Comparison of ENCODE assay signal across 10 cellular contexts in genomic region chr12:12899530-12900380, GRCh38. TPM values are rescaled to one million over a fixed set of nuclear protein-coding genes. Genes with fewer than 3 reads are reported as not detected.
DNase-seq lines count a peak whose midpoint lies in the region; ATAC-seq, FAIRE-seq and TF ChIP-seq lines count a peak whose summit lies in the region.
"Had no signal": no experiment of that assay in that cellular context is flagged by ENCODE, and none has a peak within 500 bp of the region (broad histone marks: within the 10 kb centered on the region; RNA-seq: fewer than 3 reads in every experiment).

No MANE protein-coding gene starts in this region.

- peaks cover 16% of the 10 kb centered on the region for H3K27me3 Mint-ChIP-seq in activated CD4-positive, alpha-beta T cell treated with anti-CD3 and anti-CD28 coated beads for 36 hours
- H3K27me3 Mint-ChIP-seq in activated naive CD8-positive, alpha-beta T cell, result peaks cover 11% of the 10 kb centered on the region

- H3K36me3 ChIP-seq in HepG2 (replicated peaks in 1 of 2; ENCODE audit: control insufficient read depth in 1 of 2, insufficient read depth in 2 of 2, low read length in 2 of 2), result no peaks in the 10 kb centered on the region
- H3K36me3 ChIP-seq in upper lobe of left lung, result no peaks in the 10 kb centered on the region
- peaks cover 0 to 4% of the 10 kb centered on the region in 2 donors for H3K36me3 ChIP-seq in small intestine (ENCODE audit: control insufficient read depth in 2 of 2, insufficient read depth in 2 of 2, low read length in 2 of 2)
- H3K36me3 ChIP-seq: BLaER1 treated with 17β-estradiol and CSF1 and Interleukin-3, amounts not matched to agents 10 nM and 100 nM had no signal

- DNase-seq in activated CD4-positive, alpha-beta T cell treated with anti-CD3 and anti-CD28 coated beads for 36 hours, result peak; percentile 87
- DNase-seq in activated CD4-positive, alpha-beta T cell treated with anti-CD3 and anti-CD28 coated beads for 4 hours, result no peak
- DNase-seq in HepG2 (ENCODE audit: low spot score) (no peak), upper lobe of left lung (no peak), small intestine (no peak), NCI-H2196 (lab: John Stamatoyannopoulos, UW; ENCODE audit: unreplicated experiment) (no peak)

- H3K9me3 ChIP-seq in HepG2 (ENCODE audit: low read length), result no peaks in the 10 kb centered on the region
- no peaks in the 10 kb centered on the region for H3K9me3 ChIP-seq in upper lobe of left lung
- no peaks in the 10 kb centered on the region for H3K9me3 ChIP-seq in small intestine (ENCODE audit: control insufficient read depth, low read depth)
- H3K9me3 ChIP-seq: BLaER1 treated with 17β-estradiol and CSF1 and Interleukin-3, amounts not matched to agents 10 nM and 100 nM had no signal

- peak overlapping the region; percentile 88 for H3K27ac Mint-ChIP-seq in activated CD4-positive, alpha-beta T cell treated with anti-CD3 and anti-CD28 coated beads for 36 hours
- peak overlapping the region; percentile 70 for H3K27ac Mint-ChIP-seq in activated naive CD8-positive, alpha-beta T cell

- no peak for TF ChIP-seq POLR2A in HepG2 (IDR thresholded peaks at IDR 0.05; ENCODE audit: insufficient read depth in 1 of 2, low read depth in 2 of 2, low read length in 2 of 2)
- no peak for TF ChIP-seq POLR2A in upper lobe of left lung (IDR thresholded peaks at IDR 0.05)

- H3K9ac ChIP-seq in HepG2 (ENCODE audit: insufficient read depth, low read depth, low read length), result no peak overlapping the region
- H3K9ac ChIP-seq: BLaER1 treated with 17β-estradiol and CSF1 and Interleukin-3, amounts not matched to agents 10 nM and 100 nM had no signal

- H3K27me3 ChIP-seq in HepG2 (ENCODE audit: control insufficient read depth in 1 of 2, insufficient read depth in 2 of 2, low read length in 2 of 2), result peaks cover 2 to 14% of the 10 kb centered on the region in 2 experiments; a peak in 4 of 5 replicates
- H3K27me3 ChIP-seq in upper lobe of left lung, result no peaks in the 10 kb centered on the region
- no peaks in the 10 kb centered on the region for H3K27me3 ChIP-seq in small intestine (ENCODE audit: control insufficient read depth in 2 of 2, insufficient read depth in 2 of 2, low read length in 2 of 2)
- H3K27me3 ChIP-seq: BLaER1 treated with 17β-estradiol and CSF1 and Interleukin-3, amounts not matched to agents 10 nM and 100 nM had no signal

- in situ Hi-C loops in HepG2 (cut with HindIII; ENCODE audit: extremely low pct_ligation_motif_present, low pct_unique_long_range_greater_than_20kb), result no loop called here

- 22% methylated on average over 10 of the region's 10 CpGs for WGBS in HepG2 (ENCODE audit: low lambda C conversion rate)
- 75 to 79% methylated on average over 10 of the region's 10 CpGs for WGBS in upper lobe of left lung, 2 donors
- WGBS in small intestine, 3 donors, result 71 to 84% (median 73%) methylated on average over 10 of the region's 10 CpGs

- peak; percentile 87 for ATAC-seq in activated CD4-positive, alpha-beta T cell treated with anti-CD3 and anti-CD28 coated beads for 36 hours
- ATAC-seq in HG03103 (IDR thresholded peaks at IDR 0.05; ENCODE audit: low read depth, unreplicated experiment) (peak; percentile 84), HepG2 (no peak; the same call in 2 of the 3 replicates), upper lobe of left lung (ENCODE audit: low FRiP score in 2 of 2) (peak in 1 of 2 donors; percentile 37)

- no peaks in the 10 kb centered on the region for H3K79me2 ChIP-seq in HepG2 (ENCODE audit: insufficient read depth, low read length)

- H3K4me3 ChIP-seq in HepG2 (replicated peaks in 1 of 3; ENCODE audit: insufficient read depth in 1 of 3, low read depth in 2 of 3, low read length in 3 of 3) (no peak overlapping the region), upper lobe of left lung (peak overlapping the region in 1 of 4 donors; percentile 49), small intestine (ENCODE audit: low read depth in 1 of 2, low read length in 2 of 2) (no peak overlapping the region)
- H3K4me3 ChIP-seq: BLaER1 treated with 17β-estradiol and CSF1 and Interleukin-3, amounts not matched to agents 10 nM and 100 nM had no signal

- H3K9me3 Mint-ChIP-seq in activated CD4-positive, alpha-beta T cell treated with anti-CD3 and anti-CD28 coated beads for 36 hours (ENCODE audit: low read depth), result no peaks in the 10 kb centered on the region
- H3K9me3 Mint-ChIP-seq in activated naive CD8-positive, alpha-beta T cell (ENCODE audit: low read depth), result no peaks in the 10 kb centered on the region

- H3K4me1 Mint-ChIP-seq in activated CD4-positive, alpha-beta T cell treated with anti-CD3 and anti-CD28 coated beads for 36 hours, result peaks cover 39% of the 10 kb centered on the region
- H3K4me1 Mint-ChIP-seq in activated naive CD8-positive, alpha-beta T cell (ENCODE audit: low read depth), result peaks cover 8% of the 10 kb centered on the region

- TF ChIP-seq EP300 in HepG2 (IDR thresholded peaks at IDR 0.05; ENCODE audit: low read depth in 2 of 2, low read length in 2 of 2) (no peak), HepG2 (CRISPR knock-in tag; IDR thresholded peaks at IDR 0.05; ENCODE audit: borderline replicate concordance) (no peak), upper lobe of left lung (IDR thresholded peaks at IDR 0.05) (peak in 1 of 4 donors; percentile 20)

- H3K36me3 Mint-ChIP-seq in activated CD4-positive, alpha-beta T cell treated with anti-CD3 and anti-CD28 coated beads for 36 hours (ENCODE audit: low read depth), result no peaks in the 10 kb centered on the region
- H3K36me3 Mint-ChIP-seq in activated naive CD8-positive, alpha-beta T cell, result peaks cover 3% of the 10 kb centered on the region

- TF ChIP-seq RAD21 in HepG2 (CRISPR knock-in tag; IDR thresholded peaks at IDR 0.05), result no peak

- no peak overlapping the region for H2AFZ ChIP-seq in HepG2 (ENCODE audit: low read length)

- no peak overlapping the region for H3K4me3 Mint-ChIP-seq in activated CD4-positive, alpha-beta T cell treated with anti-CD3 and anti-CD28 coated beads for 36 hours
- H3K4me3 Mint-ChIP-seq in activated naive CD8-positive, alpha-beta T cell, result no peak overlapping the region

- FAIRE-seq in HepG2 (lab: Jason Lieb, UNC) (no peak), small intestine (lab: Jason Lieb, UNC) (no peak)

- POLR2A ChIA-PET in activated CD4-positive, alpha-beta T cell treated with anti-CD3 and anti-CD28 coated beads for 36 hours (lab: Charles Lee), result interaction anchor here (0.7 to 1.0 kb wide), 2 partner anchors 268 to 297 kb away, joined by 3 read pairs; partner anchors contain the start of gene EMP1
- POLR2A ChIA-PET in HepG2 (lab: Yijun Ruan, JAX), result no interaction called here

- H3K4me1 ChIP-seq in HepG2 (ENCODE audit: insufficient read depth, low read length) (peaks cover 21% of the 10 kb centered on the region), upper lobe of left lung (peaks cover 3 to 45% (median 19%) of the 10 kb centered on the region in 4 donors), small intestine (ENCODE audit: control insufficient read depth in 2 of 2, insufficient read depth in 1 of 2, low read depth in 1 of 2, low read length in 1 of 2) (peaks cover 9 to 13% of the 10 kb centered on the region in 2 donors)

- no peaks in the 10 kb centered on the region for H4K20me1 ChIP-seq in HepG2 (ENCODE audit: insufficient read depth, low read length)
- H4K20me1 ChIP-seq: BLaER1 treated with 17β-estradiol and CSF1 and Interleukin-3, amounts not matched to agents 10 nM and 100 nM had no signal

- intact Hi-C loops in activated CD4-positive, alpha-beta T cell treated with anti-CD3 and anti-CD28 coated beads for 36 hours (cut with DNase I, micrococcal nuclease), result loop anchor here (1.0 to 10.0 kb wide), 17 partner anchors 62 to 542 kb away; partner anchors contain the start of genes EMP1 (in 2 of the 2), GSG1 (in 2 of the 2), APOLD1 (in 1 of the 2) and BORCS5 (in 1 of the 2)
- intact Hi-C loops in HepG2 (cut with micrococcal nuclease; ENCODE audit: unreplicated experiment), result no loop called here

- no peak overlapping the region for H3K27ac ChIP-seq in HepG2 (ENCODE audit: extremely low read length, insufficient read depth, low read length)
- H3K27ac ChIP-seq in upper lobe of left lung, result peak overlapping the region; percentile 20 to 67 (median 44)
- H3K27ac ChIP-seq in small intestine (ENCODE audit: low read depth in 1 of 2, low read length in 1 of 2), result peak overlapping the region in 1 of 2 donors; percentile 6
- H3K27ac ChIP-seq: BLaER1 treated with 17β-estradiol and CSF1 and Interleukin-3, amounts not matched to agents 10 nM and 100 nM had no signal

- BruUV-seq in HepG2 (replicated peaks; lab: Mats Ljungman, UMichigan), result no TSS peak

- TF ChIP-seq CTCF in HepG2 (CRISPR knock-in tag; IDR thresholded peaks at IDR 0.05) (no peak), upper lobe of left lung (IDR thresholded peaks at IDR 0.05) (no peak)

- CTCF ChIA-PET in activated CD4-positive, alpha-beta T cell treated with anti-CD3 and anti-CD28 coated beads for 36 hours (lab: Charles Lee), result interaction anchor here (0.5 to 1.3 kb wide), 5 partner anchors 11 to 355 kb away, joined by 3 to 6 read pairs (median 3); no protein-coding TSS in a partner anchor
- CTCF ChIA-PET in HepG2 (lab: Yijun Ruan, JAX; ENCODE audit: low intra/inter-chr PET ratio, low total read pairs), result no interaction called here

- no peak overlapping the region for H3K4me2 ChIP-seq in HepG2 (ENCODE audit: low read depth, low read length)

RNA-seq across cellular contexts. Expression of gene GPRC5A, which starts 8.4 kb away (rescaled TPM):
- total RNA-seq in activated CD4-positive, alpha-beta T cell treated with anti-CD3 and anti-CD28 coated beads for 36 hours, result under 1 TPM; 0.14 to 0.35 TPM
- total RNA-seq in HepG2 (2016; rRNA removed; fragmentation: Illumina TruSeq; extraction: Trizol) (0.24 and 0.27 TPM in 2 replicates), upper lobe of left lung (100 to 1,000 TPM; 194 to 890 (median 653) TPM)
- total RNA-seq in HepG2 (2016; cell fraction: cytosol; rRNA removed; fragmentation: Illumina TruSeq; extraction: Trizol; ENCODE audit: low read depth), result 0.18 TPM in 1 of 2 replicates, not detected in the other
- 0.18 and 0.80 TPM in 2 replicates for total RNA-seq in HepG2 (2016; cell fraction: insoluble cytoplasmic fraction; rRNA removed; fragmentation: Illumina TruSeq; extraction: Trizol)
- total RNA-seq in HepG2 (2016; cell fraction: membrane; rRNA removed; fragmentation: Illumina TruSeq; extraction: Trizol), result 0.06 and 0.07 TPM in 2 replicates
- total RNA-seq in HepG2 (2016; cell fraction: nucleus; rRNA removed; fragmentation: Illumina TruSeq; extraction: Trizol), result 0.63 and 1.0 TPM in 2 replicates
- polyA plus RNA-seq in HepG2 (2011; rRNA removed) (3.0 and 3.3 TPM in 2 replicates), small intestine (10 to 100 TPM; 13.2 to 28.6 (median 15.8) TPM)
- polyA plus RNA-seq in HepG2 (2011; cell fraction: cytosol; rRNA removed), result 3.3 TPM in 2 replicates
- polyA plus RNA-seq in HepG2 (2011; cell fraction: nucleus; rRNA removed), result 1.1 and 1.2 TPM in 2 replicates
- 0.38 and 0.91 TPM in 2 replicates for polyA plus RNA-seq in HepG2 (2012)
- 0.05 and 0.16 TPM in 2 replicates for polyA plus RNA-seq in HepG2 (2016; cell fraction: cytosol; fragmentation: Illumina TruSeq; extraction: Trizol; ENCODE audit: low read depth)
- polyA plus RNA-seq in HepG2 (2016; cell fraction: insoluble cytoplasmic fraction; fragmentation: Illumina TruSeq; extraction: Trizol; ENCODE audit: low read depth), result 0.49 and 0.73 TPM in 2 replicates
- 0.24 and 0.27 TPM in 2 replicates for polyA plus RNA-seq in HepG2 (2016; cell fraction: membrane; fragmentation: Illumina TruSeq; extraction: Trizol; ENCODE audit: low read depth)
- polyA plus RNA-seq in HepG2 (2016; cell fraction: nucleus; fragmentation: Illumina TruSeq; extraction: Trizol; ENCODE audit: insufficient read depth, low read depth), result 1.00 and 1.3 TPM in 2 replicates
- 20.8 and 1,453 TPM in 2 replicates for polyA minus RNA-seq in HepG2 (2011; rRNA and poly(A)+ RNA removed; ENCODE audit: low replicate concordance)
- polyA minus RNA-seq in HepG2 (2011; cell fraction: cytosol; rRNA and poly(A)+ RNA removed), result 2.6 and 2.8 TPM in 2 replicates
- polyA minus RNA-seq in HepG2 (2011; cell fraction: nucleus; rRNA and poly(A)+ RNA removed), result 1.1 and 1.4 TPM in 2 replicates
- total RNA-seq: activated CD8-positive, alpha-beta memory T cell treated with anti-CD3 and anti-CD28 coated beads for 36 hours had no signal

RNA-seq across cellular contexts. Expression of gene GPRC5D, which starts 52.2 kb away (rescaled TPM):
- not detected for total RNA-seq in activated CD4-positive, alpha-beta T cell treated with anti-CD3 and anti-CD28 coated beads for 36 hours
- not detected in 2 replicates for total RNA-seq in HepG2 (2016; rRNA removed; fragmentation: Illumina TruSeq; extraction: Trizol)
- total RNA-seq in HepG2 (2016; cell fraction: cytosol; rRNA removed; fragmentation: Illumina TruSeq; extraction: Trizol; ENCODE audit: low read depth), result not detected in 2 replicates
- total RNA-seq in HepG2 (2016; cell fraction: insoluble cytoplasmic fraction; rRNA removed; fragmentation: Illumina TruSeq; extraction: Trizol), result not detected in 2 replicates
- total RNA-seq in HepG2 (2016; cell fraction: membrane; rRNA removed; fragmentation: Illumina TruSeq; extraction: Trizol), result not detected in 2 replicates
- not detected in 2 replicates for total RNA-seq in HepG2 (2016; cell fraction: nucleus; rRNA removed; fragmentation: Illumina TruSeq; extraction: Trizol)
- polyA plus RNA-seq in HepG2 (2011; rRNA removed), result not detected in 2 replicates
- 0.12 TPM in 1 of 2 replicates, not detected in the other for polyA plus RNA-seq in HepG2 (2011; cell fraction: cytosol; rRNA removed)
- polyA plus RNA-seq in HepG2 (2011; cell fraction: nucleus; rRNA removed), result not detected in 2 replicates
- polyA plus RNA-seq in HepG2 (2012), result 0.31 and 0.55 TPM in 2 replicates
- not detected in 2 replicates for polyA plus RNA-seq in HepG2 (2016; cell fraction: cytosol; fragmentation: Illumina TruSeq; extraction: Trizol; ENCODE audit: low read depth)
- not detected in 2 replicates for polyA plus RNA-seq in HepG2 (2016; cell fraction: insoluble cytoplasmic fraction; fragmentation: Illumina TruSeq; extraction: Trizol; ENCODE audit: low read depth)
- not detected in 2 replicates for polyA plus RNA-seq in HepG2 (2016; cell fraction: membrane; fragmentation: Illumina TruSeq; extraction: Trizol; ENCODE audit: low read depth)
- polyA plus RNA-seq in HepG2 (2016; cell fraction: nucleus; fragmentation: Illumina TruSeq; extraction: Trizol; ENCODE audit: insufficient read depth, low read depth), result not detected in 2 replicates
- not detected in 2 replicates for polyA minus RNA-seq in HepG2 (2011; rRNA and poly(A)+ RNA removed; ENCODE audit: low replicate concordance)
- not detected in 2 replicates for polyA minus RNA-seq in HepG2 (2011; cell fraction: cytosol; rRNA and poly(A)+ RNA removed)
- polyA minus RNA-seq in HepG2 (2011; cell fraction: nucleus; rRNA and poly(A)+ RNA removed), result not detected in 2 replicates
- total RNA-seq in upper lobe of left lung, result 1 to 10 TPM in 1 of 6 donors, under 1 TPM in 1, not detected in 4; 0.66 to 2.1 TPM
- under 1 TPM in 1 of 3 donors, not detected in 2; 0.22 TPM for polyA plus RNA-seq in small intestine
- total RNA-seq: activated CD8-positive, alpha-beta memory T cell treated with anti-CD3 and anti-CD28 coated beads for 36 hours had no signal

Comparison
In these comparisons a context has a peak if more than half of its experiments do, and no peak if none do; other contexts are left out.
1. RNA of gene GPRC5A, which starts 8.4 kb away (total RNA-seq): 194 to 890 TPM in upper lobe of left lung; 0.14 to 0.35 TPM in activated CD4-positive, alpha-beta T cell treated with anti-CD3 and anti-CD28 coated beads for 36 hours and 0.06 to 1.0 TPM in HepG2; every median in the first group is over 10 times any median in the second.